Comparison of ENCODE assay signal across 14 cellular contexts in the genomic region with DNA sequence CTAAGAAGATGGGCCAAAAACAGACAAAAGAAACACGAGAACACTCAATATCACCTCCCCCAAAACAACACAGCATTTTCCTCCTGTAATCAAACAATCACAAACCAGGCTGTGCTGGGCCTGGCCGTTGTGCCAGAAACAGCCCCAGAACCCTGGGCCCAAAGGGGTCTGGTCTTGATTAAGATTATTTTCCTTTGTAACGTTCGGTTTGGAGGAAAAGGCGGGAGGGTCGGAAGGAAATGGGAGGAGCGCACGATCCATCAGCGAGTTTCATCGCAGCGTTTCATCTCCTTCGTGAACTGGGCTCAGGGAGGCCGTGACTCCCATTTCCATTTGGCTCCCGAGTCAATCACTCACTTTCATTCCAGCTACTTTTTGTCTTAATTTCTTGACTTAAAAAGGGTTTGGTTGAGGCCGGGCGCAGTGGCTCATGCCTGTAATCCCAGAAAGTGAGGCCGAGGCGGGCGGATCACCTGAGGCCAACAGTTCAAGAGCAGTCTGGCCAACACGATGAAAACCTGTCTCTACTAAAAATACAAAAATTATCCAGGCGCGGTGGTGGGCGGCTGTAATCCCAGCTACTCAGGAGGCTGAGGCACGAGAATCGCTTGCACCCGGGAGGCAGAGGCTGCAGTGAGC.
A peak's percentile ranks its signal among the peaks of the same experiment; 100 is the strongest.
DNase-seq lines count a peak whose midpoint lies in the region; ATAC-seq, FAIRE-seq and TF ChIP-seq lines count a peak whose summit lies in the region.
"Had no signal": no experiment of that assay in that cellular context is flagged by ENCODE, and none has a peak within 500 bp of the region (broad histone marks: within the 10 kb centered on the region; RNA-seq: fewer than 3 reads in every experiment).

No MANE protein-coding gene starts in this region.

- BruUV-seq in HepG2 (replicated peaks; lab: Mats Ljungman, UMichigan) = no TSS peak

- H2AFZ ChIP-seq in HepG2 (ENCODE audit: low read length) (no peak overlapping the region), trophoblast cell (ENCODE audit: insufficient read depth, low read length, poor library complexity) (no peak overlapping the region)

- H3K4me3 ChIP-seq in liver (ENCODE audit: low read depth in 1 of 3, low read length in 3 of 3) (no peak overlapping the region), HepG2 (replicated peaks in 1 of 3; ENCODE audit: insufficient read depth in 1 of 3, low read depth in 2 of 3, low read length in 3 of 3) (no peak overlapping the region), left ventricle myocardium inferior (peak overlapping the region; percentile 27), trophoblast cell (ENCODE audit: low read depth, low read length) (no peak overlapping the region)
- H3K4me3 ChIP-seq: A549 had no signal

- no peak overlapping the region for H3K23ac ChIP-seq in trophoblast cell (ENCODE audit: low read length)

- H3K9me3 Mint-ChIP-seq in activated naive CD4-positive, alpha-beta T cell treated with anti-CD3 and anti-CD28 coated beads, Interleukin-2, amount 10 ng/mL, durations not matched to agents 7 days and 5 days = no peaks in the 10 kb centered on the region

- CTCF ChIA-PET in HepG2 (lab: Yijun Ruan, JAX; ENCODE audit: low intra/inter-chr PET ratio, low total read pairs) = no interaction called here
- CTCF ChIA-PET in activated naive CD4-positive, alpha-beta T cell treated with anti-CD3 and anti-CD28 coated beads, Interleukin-2, amount 10 ng/mL, durations not matched to agents 7 days and 5 days (lab: Charles Lee) = no interaction called here

- H3K27me3 ChIP-seq in liver (ENCODE audit: control insufficient read depth in 4 of 4, insufficient read depth in 4 of 4, low read length in 3 of 4) (no peaks in the 10 kb centered on the region), HepG2 (ENCODE audit: control insufficient read depth in 1 of 2, insufficient read depth in 2 of 2, low read length in 2 of 2) (no peaks in the 10 kb centered on the region), left ventricle myocardium inferior (ENCODE audit: low read depth) (no peaks in the 10 kb centered on the region), trophoblast cell (ENCODE audit: insufficient read depth, low read length) (no peaks in the 10 kb centered on the region)

- intact Hi-C loops in HepG2 (cut with micrococcal nuclease; ENCODE audit: unreplicated experiment) = no loop called here
- intact Hi-C loops in left ventricle myocardium inferior (cut with micrococcal nuclease) = loop anchor here (10.0 kb wide), 1 partner anchor 73 kb away; no protein-coding TSS in a partner anchor

- H4K8ac ChIP-seq in trophoblast cell (ENCODE audit: low read depth, low read length) = no peak overlapping the region

- no peak overlapping the region for H2BK12ac ChIP-seq in trophoblast cell (ENCODE audit: low read length)

- H3K36me3 ChIP-seq in liver (ENCODE audit: control insufficient read depth in 4 of 4, insufficient read depth in 3 of 4, low read depth in 1 of 4, low read length in 3 of 4) = no peaks in the 10 kb centered on the region
- H3K36me3 ChIP-seq in HepG2 (replicated peaks in 1 of 2; ENCODE audit: control insufficient read depth in 1 of 2, insufficient read depth in 2 of 2, low read length in 2 of 2) = no peaks in the 10 kb centered on the region
- peaks cover 5% of the 10 kb centered on the region for H3K36me3 ChIP-seq in left ventricle myocardium inferior
- H3K36me3 ChIP-seq in trophoblast cell (ENCODE audit: control insufficient read depth in 1 of 2, insufficient read depth in 2 of 2, low read length in 2 of 2) = peaks cover 4 to 5% of the 10 kb centered on the region in 2 experiments

- no peak overlapping the region for H4K91ac ChIP-seq in trophoblast cell (ENCODE audit: low read depth, low read length)

- H3K4me2 ChIP-seq in HepG2 (ENCODE audit: low read depth, low read length) = no peak overlapping the region
- H3K4me2 ChIP-seq in trophoblast cell (ENCODE audit: low read length) = no peak overlapping the region
- H3K4me2 ChIP-seq: A549 had no signal

- H2AK5ac ChIP-seq in trophoblast cell (ENCODE audit: low read length) = no peak overlapping the region

- H3K4me1 ChIP-seq in liver (ENCODE audit: control insufficient read depth in 4 of 4, insufficient read depth in 4 of 4, low read length in 3 of 4) (no peaks in the 10 kb centered on the region), HepG2 (ENCODE audit: insufficient read depth, low read length) (peaks cover 19% of the 10 kb centered on the region), left ventricle myocardium inferior (peaks cover 31% of the 10 kb centered on the region), trophoblast cell (ENCODE audit: control insufficient read depth in 1 of 2, insufficient read depth in 2 of 2, low read length in 2 of 2) (peaks cover 6 to 12% of the 10 kb centered on the region in 2 experiments)

- H3K27ac Mint-ChIP-seq in activated naive CD4-positive, alpha-beta T cell treated with anti-CD3 and anti-CD28 coated beads, Interleukin-2, amount 10 ng/mL, durations not matched to agents 7 days and 5 days = no peak overlapping the region

- H3K36me3 Mint-ChIP-seq in activated naive CD4-positive, alpha-beta T cell treated with anti-CD3 and anti-CD28 coated beads, Interleukin-2, amount 10 ng/mL, durations not matched to agents 7 days and 5 days = no peaks in the 10 kb centered on the region

- no peak overlapping the region for H3K14ac ChIP-seq in trophoblast cell (ENCODE audit: low read length)

- no peaks in the 10 kb centered on the region for H4K20me1 ChIP-seq in HepG2 (ENCODE audit: insufficient read depth, low read length)

- H3K79me1 ChIP-seq in trophoblast cell (ENCODE audit: low read length) = no peaks in the 10 kb centered on the region

- no peak overlapping the region for H2BK5ac ChIP-seq in trophoblast cell (ENCODE audit: low read depth, low read length, poor library complexity)

- H3K9me3 ChIP-seq in liver (ENCODE audit: control insufficient read depth in 4 of 4, low read length in 3 of 4) = no peaks in the 10 kb centered on the region
- 0 out of 2 replicates have a peak, but pooled peaks cover 5% of the 10 kb centered on the region for H3K9me3 ChIP-seq in HepG2 (ENCODE audit: low read length)
- H3K9me3 ChIP-seq in left ventricle myocardium inferior (replicated peaks) = no peaks in the 10 kb centered on the region
- H3K9me3 ChIP-seq in trophoblast cell (ENCODE audit: insufficient read depth, low read depth, low read length) = no peaks in the 10 kb centered on the region

- no peaks in the 10 kb centered on the region for H3K4me1 Mint-ChIP-seq in activated naive CD4-positive, alpha-beta T cell treated with anti-CD3 and anti-CD28 coated beads, Interleukin-2, amount 10 ng/mL, durations not matched to agents 7 days and 5 days

- WGBS in liver = 86% methylated on average over 26 of the region's 26 CpGs
- WGBS in HepG2 (ENCODE audit: low lambda C conversion rate) = 95% methylated on average over 26 of the region's 26 CpGs
- no CpG with 5 or more reads among the region's 26 CpGs for WGBS in trophoblast cell (ENCODE audit: extremely low coverage, insufficient coverage, insufficient read length)

- in situ Hi-C loops in HepG2 (cut with HindIII; ENCODE audit: extremely low pct_ligation_motif_present, low pct_unique_long_range_greater_than_20kb) = no loop called here

- TF ChIP-seq RAD21 in liver (IDR thresholded peaks at IDR 0.05) = peak in 1 of 2 donors; percentile 9
- no peak for TF ChIP-seq RAD21 in HepG2 (CRISPR knock-in tag; IDR thresholded peaks at IDR 0.05)

- H3K4me3 Mint-ChIP-seq in activated naive CD4-positive, alpha-beta T cell treated with anti-CD3 and anti-CD28 coated beads, Interleukin-2, amount 10 ng/mL, durations not matched to agents 7 days and 5 days = no peak overlapping the region

- POLR2A ChIA-PET in HepG2 (lab: Yijun Ruan, JAX) = no interaction called here

- TF ChIP-seq POLR2A in HepG2 (IDR thresholded peaks at IDR 0.05; ENCODE audit: insufficient read depth in 1 of 2, low read depth in 2 of 2, low read length in 2 of 2) = no peak

- H3K4ac ChIP-seq in trophoblast cell (ENCODE audit: low read depth, low read length) = peak overlapping the region; percentile 64

- H3K79me2 ChIP-seq in HepG2 (ENCODE audit: insufficient read depth, low read length) (peaks cover 3% of the 10 kb centered on the region), trophoblast cell (ENCODE audit: control insufficient read depth, insufficient read depth, low read length, poor library complexity) (peaks cover 14% of the 10 kb centered on the region)

- peaks cover 9% of the 10 kb centered on the region for H3K27me3 Mint-ChIP-seq in activated naive CD4-positive, alpha-beta T cell treated with anti-CD3 and anti-CD28 coated beads, Interleukin-2, amount 10 ng/mL, durations not matched to agents 7 days and 5 days

- H3K9ac ChIP-seq in liver (ENCODE audit: low read depth in 1 of 2, low read length in 2 of 2) = no peak overlapping the region
- H3K9ac ChIP-seq in HepG2 (ENCODE audit: insufficient read depth, low read depth, low read length) = no peak overlapping the region
- no peak overlapping the region for H3K9ac ChIP-seq in trophoblast cell (ENCODE audit: low read length)

- FAIRE-seq in HepG2 (lab: Jason Lieb, UNC) = no peak
- FAIRE-seq: A549 had no signal

- TF ChIP-seq EP300 in HepG2 (IDR thresholded peaks at IDR 0.05; ENCODE audit: low read depth in 2 of 2, low read length in 2 of 2) (no peak), HepG2 (CRISPR knock-in tag; IDR thresholded peaks at IDR 0.05; ENCODE audit: borderline replicate concordance) (no peak)

- ATAC-seq in HepG2 (no peak), GM18858 (IDR thresholded peaks at IDR 0.05; ENCODE audit: unreplicated experiment) (no peak), HG02885 (IDR thresholded peaks at IDR 0.05; ENCODE audit: poor library complexity, unreplicated experiment) (no peak)
- ATAC-seq: A549 had no signal

- H2BK120ac ChIP-seq in trophoblast cell (ENCODE audit: insufficient read depth, low read length, poor library complexity) = no peak overlapping the region

- TF ChIP-seq CTCF in liver (IDR thresholded peaks at IDR 0.05; ENCODE audit: low read depth, low read length, missing input control) = no peak
- TF ChIP-seq CTCF in HepG2 (CRISPR knock-in tag; IDR thresholded peaks at IDR 0.05) = no peak
- no peak for TF ChIP-seq CTCF in left ventricle myocardium inferior (IDR thresholded peaks at IDR 0.05; ENCODE audit: borderline replicate concordance)

- DNase-seq in HepG2 (ENCODE audit: low spot score) (no peak), left ventricle myocardium inferior (no peak), trophoblast cell (no peak)
- DNase-seq in activated naive CD4-positive, alpha-beta T cell treated with anti-CD3 and anti-CD28 coated beads, Interleukin-2, amount 10 ng/mL, durations not matched to agents 7 days and 5 days = no peak
- DNase-seq in activated CD4-positive, CD25-positive, alpha-beta regulatory T cell (lab: John Stamatoyannopoulos, UW) = no peak
- DNase-seq: activated naive CD4-positive, alpha-beta T cell treated with anti-CD3 and anti-CD28 coated beads, Interleukin-2, amount 50 U/mL, for 16 hours; NCI-H187; NCI-H82; retina; T-helper 9 cell had no signal

- peak overlapping the region; percentile 40 to 50 for H3K27ac ChIP-seq in liver (ENCODE audit: low read depth in 1 of 2, low read length in 2 of 2)
- H3K27ac ChIP-seq in HepG2 (ENCODE audit: extremely low read length, insufficient read depth, low read length) = no peak overlapping the region
- H3K27ac ChIP-seq in left ventricle myocardium inferior (replicated peaks) = peak overlapping the region; percentile 84
- no peak overlapping the region for H3K27ac ChIP-seq in trophoblast cell (ENCODE audit: low read depth, low read length)
- H3K27ac ChIP-seq: A549 had no signal

- no peak overlapping the region for H4K12ac ChIP-seq in trophoblast cell (ENCODE audit: low read depth, low read length)

- no peak overlapping the region for H3K18ac ChIP-seq in trophoblast cell (ENCODE audit: low read length)

Comparison
In these comparisons a context has a peak if more than half of its experiments do, and no peak if none do; other contexts are left out.
1. H3K27ac ChIP-seq: peak in liver (2 of 2) and left ventricle myocardium inferior (single experiment); none in HepG2 (single experiment) and trophoblast cell (single experiment).